21 cellular contexts compared by ENCODE assay signal in genomic region chr13:30126903-30127428, GRCh38.
A peak's percentile ranks its signal among the peaks of the same experiment; 100 is the strongest.
DNase-seq lines count a peak whose midpoint lies in the region; ATAC-seq and TF ChIP-seq lines count a peak whose summit lies in the region.
"Had no signal": no experiment of that assay in that cellular context is flagged by ENCODE, and none has a peak within 500 bp of the region (broad histone marks: within the 10 kb centered on the region; RNA-seq: fewer than 3 reads in every experiment).

No MANE protein-coding gene starts in this region.

- DNase-seq in EH (ENCODE audit: low read depth) (peak; percentile 95), RWPE1 (ENCODE audit: low spot score) (no peak), mesenteric fat pad (ENCODE audit: low spot score) (peak; percentile 41), thyroid gland (no peak)
- DNase-seq: activated CD4-positive, alpha-beta T cell treated with anti-CD3 and anti-CD28 coated beads for 36 hours; activated naive CD8-positive, alpha-beta T cell treated with anti-CD3 and anti-CD28 coated beads for 36 hours; body of pancreas; immature natural killer cell; MM.1S; NCI-H2171; NCI-H526; retina; SHP77; stimulated activated CD4-positive, alpha-beta T cell treated with anti-CD3 and anti-CD28 coated beads, Interleukin-15, amount 100 ng/mL, for 24 hours; T-cell had no signal

- TF ChIP-seq POLR2A in thyroid gland (IDR thresholded peaks at IDR 0.05): no peak

- TF ChIP-seq CTCF in RWPE1 (conservative IDR thresholded peaks at IDR 0.05; ENCODE audit: low read depth) (no peak), thyroid gland (IDR thresholded peaks at IDR 0.05) (no peak)

- 95 to 99% methylated on average over 4 of the region's 4 CpGs for WGBS in thyroid gland, 2 donors

- no peaks in the 10 kb centered on the region for H3K27me3 ChIP-seq in thyroid gland
- H3K27me3 ChIP-seq: BLaER1 treated with 17β-estradiol and CSF1 and Interleukin-3, amounts not matched to agents 10 nM and 100 nM; body of pancreas; neutrophil had no signal

- peak overlapping the region; percentile 65 for H3K27ac ChIP-seq in RWPE1
- H3K27ac ChIP-seq in thyroid gland: peak overlapping the region in 2 of 3 donors; percentile 34 to 66
- H3K27ac ChIP-seq: BLaER1 treated with 17β-estradiol and CSF1 and Interleukin-3, amounts not matched to agents 10 nM and 100 nM; body of pancreas; coronary artery; neutrophil had no signal

- H3K36me3 ChIP-seq in thyroid gland: no peaks in the 10 kb centered on the region
- H3K36me3 ChIP-seq: BLaER1 treated with 17β-estradiol and CSF1 and Interleukin-3, amounts not matched to agents 10 nM and 100 nM; neutrophil had no signal

- peaks cover 5 to 19% of the 10 kb centered on the region in 2 donors for H3K4me1 ChIP-seq in thyroid gland
- H3K4me1 ChIP-seq: body of pancreas had no signal

- intact Hi-C loops in thyroid gland (cut with DNase I): no loop called here

- POLR2A ChIA-PET in RWPE1 (lab: Yijun Ruan, JAX; ENCODE audit: low non-redundant PET): no interaction called here

- H3K4me3 ChIP-seq in thyroid gland (replicated peaks in 1 of 3): no peak overlapping the region
- H3K4me3 ChIP-seq: BLaER1 treated with 17β-estradiol and CSF1 and Interleukin-3, amounts not matched to agents 10 nM and 100 nM; body of pancreas; coronary artery had no signal

- no peaks in the 10 kb centered on the region for H3K9me3 ChIP-seq in thyroid gland
- H3K9me3 ChIP-seq: BLaER1 treated with 17β-estradiol and CSF1 and Interleukin-3, amounts not matched to agents 10 nM and 100 nM; body of pancreas; neutrophil had no signal

- ATAC-seq in HG03097 (IDR thresholded peaks at IDR 0.05; ENCODE audit: low FRiP score, unreplicated experiment): no peak
- ATAC-seq in HG03432 (IDR thresholded peaks at IDR 0.05; ENCODE audit: unreplicated experiment): no peak
- ATAC-seq in GM18520 (IDR thresholded peaks at IDR 0.05; ENCODE audit: unreplicated experiment): no peak
- ATAC-seq: activated CD4-positive, alpha-beta T cell treated with anti-CD3 and anti-CD28 coated beads for 36 hours; body of pancreas; T-cell had no signal

- CTCF ChIA-PET in RWPE1 (lab: Yijun Ruan, JAX): interaction anchor here (0.6 to 2.2 kb wide), 3 partner anchors 12 to 264 kb away, joined by 3 to 8 read pairs (median 3); no protein-coding TSS in a partner anchor

Comparison
In these comparisons a context has a peak if more than half of its experiments do, and no peak if none do; other contexts are left out.
1. DNase-seq: peak in EH (single experiment) and mesenteric fat pad (single experiment); none in RWPE1 (single experiment) and thyroid gland (0 of 2).